Comparison of ENCODE assay signal across 9 cellular contexts in the genomic region with DNA sequence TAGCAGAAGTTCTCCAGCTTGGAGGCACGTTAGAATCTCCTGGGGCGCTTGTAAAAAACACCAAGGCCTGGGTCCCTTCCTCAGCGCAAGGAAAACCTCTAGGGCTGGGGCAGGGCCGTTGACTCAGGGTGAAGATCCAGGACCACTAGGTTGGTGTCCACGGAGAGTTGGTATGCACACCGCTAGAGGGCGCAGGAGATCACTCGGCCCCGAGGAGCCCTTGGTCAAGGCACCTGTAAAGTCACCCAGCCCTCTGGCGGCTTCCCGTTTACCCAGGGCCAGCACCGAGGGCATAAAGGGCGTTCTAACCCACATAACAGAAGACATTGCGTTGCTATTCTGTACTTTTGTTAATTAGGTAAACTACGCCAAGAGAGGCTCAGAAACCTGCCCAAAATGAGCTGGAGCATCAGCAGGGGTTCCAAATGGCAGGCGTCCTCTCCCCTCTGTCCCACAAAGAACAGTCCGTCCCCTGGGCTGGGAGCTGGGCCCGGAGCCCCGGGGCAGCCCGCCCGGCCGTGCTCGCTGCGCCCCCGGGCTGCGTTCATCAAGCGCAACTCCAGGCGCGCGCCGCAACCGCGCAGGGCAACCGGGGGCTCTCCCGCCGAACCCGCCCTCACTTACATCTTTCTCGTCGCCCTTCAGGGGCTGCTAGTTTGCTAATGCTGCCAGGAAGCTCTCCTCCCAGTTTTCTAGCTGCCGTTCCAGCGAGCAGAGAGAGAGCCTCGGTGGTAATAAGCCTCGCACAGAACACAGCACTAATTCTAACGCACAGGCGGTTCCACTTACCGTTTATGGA.
A peak's percentile ranks its signal among the peaks of the same experiment; 100 is the strongest.
DNase-seq lines count a peak whose midpoint lies in the region; ATAC-seq and TF ChIP-seq lines count a peak whose summit lies in the region.
"Had no signal": no experiment of that assay in that cellular context is flagged by ENCODE, and none has a peak within 500 bp of the region (broad histone marks: within the 10 kb centered on the region; RNA-seq: fewer than 3 reads in every experiment).

No MANE protein-coding gene starts in this region.

- H3K27me3 Mint-ChIP-seq in CD14-positive monocyte (ENCODE audit: low read depth in 3 of 3) (peaks cover 16 to 30% (median 22%) of the 10 kb centered on the region in 3 donors), nephron progenitor cell (ENCODE audit: low read depth, poor library complexity) (peaks cover 41% of the 10 kb centered on the region), T-cell (peaks cover 22 to 27% of the 10 kb centered on the region in 2 donors)

- H3K27ac Mint-ChIP-seq in CD14-positive monocyte (no peak overlapping the region), nephron progenitor cell (no peak overlapping the region), T-cell (no peak overlapping the region)
- H3K27ac Mint-ChIP-seq: activated B cell treated with CpG ODN at 0.5 μM for 24 hours had no signal

- H3K4me3 Mint-ChIP-seq in CD14-positive monocyte: peak overlapping the region in 1 of 2 donors; percentile 77
- peak overlapping the region; percentile 85 for H3K4me3 Mint-ChIP-seq in nephron progenitor cell
- H3K4me3 Mint-ChIP-seq in T-cell: no peak overlapping the region
- H3K4me3 Mint-ChIP-seq: activated B cell treated with CpG ODN at 0.5 μM for 24 hours had no signal

- H3K9me3 Mint-ChIP-seq in CD14-positive monocyte (no peaks in the 10 kb centered on the region), nephron progenitor cell (no peaks in the 10 kb centered on the region), T-cell (no peaks in the 10 kb centered on the region)
- H3K9me3 Mint-ChIP-seq: activated B cell treated with CpG ODN at 0.5 μM for 24 hours had no signal

- no peak for ATAC-seq in T-cell (replicated peaks in 1 of 4)
- no peak for ATAC-seq in HG02763 (IDR thresholded peaks at IDR 0.05; ENCODE audit: unreplicated experiment)

- CTCF ChIA-PET in T-cell (lab: Charles Lee): no interaction called here

- H3K4me1 Mint-ChIP-seq in CD14-positive monocyte (no peaks in the 10 kb centered on the region), nephron progenitor cell (peaks cover 9% of the 10 kb centered on the region), T-cell (peaks cover 0 to 8% (median 1%) of the 10 kb centered on the region in 3 donors)
- H3K4me1 Mint-ChIP-seq: activated B cell treated with CpG ODN at 0.5 μM for 24 hours had no signal

- intact Hi-C loops in CD14-positive monocyte (cut with micrococcal nuclease): loop anchor here in 1 of 2 donors (10.0 kb wide), 1 partner anchor 388 kb away; no protein-coding TSS in a partner anchor

- TF ChIP-seq CTCF in CD14-positive monocyte (IDR thresholded peaks at IDR 0.05): peak; percentile 69
- peak; percentile 90 for TF ChIP-seq CTCF in epithelial cell of proximal tubule (conservative IDR thresholded peaks at IDR 0.05; ENCODE audit: low read depth, low read length)
- peak; percentile 84 for TF ChIP-seq CTCF in nephron progenitor cell (IDR thresholded peaks at IDR 0.05)

- H3K4me3 ChIP-seq in epithelial cell of proximal tubule (ENCODE audit: low read depth, low read length): peak overlapping the region; percentile 28

- no peaks in the 10 kb centered on the region for H3K36me3 Mint-ChIP-seq in CD14-positive monocyte
- H3K36me3 Mint-ChIP-seq in nephron progenitor cell (ENCODE audit: low read depth): no peaks in the 10 kb centered on the region
- no peaks in the 10 kb centered on the region for H3K36me3 Mint-ChIP-seq in T-cell

- POLR2A ChIA-PET in T-cell (lab: Charles Lee): no interaction called here

- DNase-seq in CD14-positive monocyte (ENCODE audit: low spot score): no peak
- DNase-seq in GM19238 (ENCODE audit: insufficient read length, low spot score): peak; percentile 43
- peak; percentile 37 for DNase-seq in HT1080 (ENCODE audit: low read depth)
- DNase-seq in SKM-1 treated with dmso at 0.1 percent for 144 hours (lab: John Stamatoyannopoulos, UW; ENCODE audit: unreplicated experiment): peak; percentile 58
- no peak for DNase-seq in epithelial cell of proximal tubule (ENCODE audit: low read depth)
- peak; percentile 83 for DNase-seq in nephron progenitor cell
- DNase-seq in T-cell: no peak
- DNase-seq: activated B cell treated with CpG ODN at 0.5 μM for 24 hours had no signal

Comparison
In these comparisons a context has a peak if more than half of its experiments do, and no peak if none do; other contexts are left out.
1. DNase-seq: peak in GM19238 (single experiment), HT1080 (single experiment), SKM-1 treated with dmso at 0.1 percent for 144 hours (single experiment) and nephron progenitor cell (single experiment); none in CD14-positive monocyte (single experiment), epithelial cell of proximal tubule (single experiment) and T-cell (0 of 34).
2. Peak in every context shown above with its lines, with median percentiles within 50 percentile points of each other: CTCF ChIP-seq.